In the genomic region with DNA sequence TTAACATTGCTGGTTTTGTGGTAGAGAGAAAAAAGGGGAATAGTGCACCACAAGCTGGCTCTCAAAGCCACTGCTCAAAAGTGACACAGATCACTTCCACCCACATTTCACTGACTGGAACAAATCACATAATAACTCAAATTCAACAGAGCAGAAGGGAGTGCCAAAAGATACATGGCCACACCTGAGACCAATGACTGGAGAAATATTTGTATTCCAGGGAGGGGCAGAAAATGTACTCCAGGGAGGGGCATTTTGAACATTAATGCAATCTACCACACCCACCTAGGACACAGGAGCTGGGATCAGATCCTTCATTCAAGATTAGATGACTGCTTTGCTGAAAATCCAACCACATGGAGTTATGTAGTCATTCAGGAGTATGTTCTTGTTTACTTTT, we compare ENCODE assay signal across 1 cellular context.
TF ChIP-seq lines count a peak whose summit lies in the region.

No MANE protein-coding gene starts in this region.

TF ChIP-seq in SK-N-SH, 30 proteins besides CTCF, POLR2A, EP300 and RAD21 (continued from another document):
- TF ChIP-seq, protein P1, sequence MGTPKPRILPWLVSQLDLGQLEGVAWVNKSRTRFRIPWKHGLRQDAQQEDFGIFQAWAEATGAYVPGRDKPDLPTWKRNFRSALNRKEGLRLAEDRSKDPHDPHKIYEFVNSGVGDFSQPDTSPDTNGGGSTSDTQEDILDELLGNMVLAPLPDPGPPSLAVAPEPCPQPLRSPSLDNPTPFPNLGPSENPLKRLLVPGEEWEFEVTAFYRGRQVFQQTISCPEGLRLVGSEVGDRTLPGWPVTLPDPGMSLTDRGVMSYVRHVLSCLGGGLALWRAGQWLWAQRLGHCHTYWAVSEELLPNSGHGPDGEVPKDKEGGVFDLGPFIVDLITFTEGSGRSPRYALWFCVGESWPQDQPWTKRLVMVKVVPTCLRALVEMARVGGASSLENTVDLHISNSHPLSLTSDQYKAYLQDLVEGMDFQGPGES (IDR thresholded peaks at IDR 0.05; ENCODE audit: low read depth, low read length) = no peak
- TF ChIP-seq YY1 (IDR thresholded peaks at IDR 0.05; ENCODE audit: low read depth) (no peak), POLR2AphosphoS5 (IDR thresholded peaks at IDR 0.05; ENCODE audit: low read depth, low read length) (no peak), MEF2A (IDR thresholded peaks at IDR 0.05; ENCODE audit: borderline replicate concordance, low read depth) (no peak), FOSL2 (IDR thresholded peaks at IDR 0.05; ENCODE audit: borderline replicate concordance, low read depth) (no peak)
